21 cellular contexts compared by ENCODE assay signal in genomic region chr19:53381376-53381775, GRCh38. TPM values are rescaled to one million over a fixed set of nuclear protein-coding genes. Genes with fewer than 3 reads are reported as not detected.
A peak's percentile ranks its signal among the peaks of the same experiment; 100 is the strongest.
DNase-seq lines count a peak whose midpoint lies in the region; ATAC-seq lines count a peak whose summit lies in the region.
"Had no signal": no experiment of that assay in that cellular context is flagged by ENCODE, and none has a peak within 500 bp of the region (broad histone marks: within the 10 kb centered on the region; RNA-seq: fewer than 3 reads in every experiment).

No MANE protein-coding gene starts in this region.

- no peaks in the 10 kb centered on the region for H3K27me3 ChIP-seq in adipocyte (replicated peaks; ENCODE audit: control insufficient read depth, insufficient read depth, low read length)
- H3K27me3 ChIP-seq: SJSA1 had no signal

- peaks cover 63% of the 10 kb centered on the region for H3K9me3 Mint-ChIP-seq in activated CD4-positive, alpha-beta T cell treated with anti-CD3 and anti-CD28 coated beads for 36 hours (ENCODE audit: low read depth)
- H3K9me3 Mint-ChIP-seq in activated CD4-positive, alpha-beta T cell treated with anti-CD3 and anti-CD28 coated beads, Interleukin-2, amount 10 ng/mL, durations not matched to agents 24 days and 14 days: peaks cover 43% of the 10 kb centered on the region
- H3K9me3 Mint-ChIP-seq in activated CD4-positive, alpha-beta memory T cell treated with anti-CD3 and anti-CD28 coated beads for 36 hours: peaks cover 78% of the 10 kb centered on the region

- H3K4me1 ChIP-seq in adipocyte (ENCODE audit: control insufficient read depth, insufficient read depth, low read length): no peaks in the 10 kb centered on the region
- H3K4me1 ChIP-seq: Caco-2, HAP-1, SJSA1 had no signal

- peak overlapping the region; percentile 41 for H3K4me3 ChIP-seq in adipocyte (ENCODE audit: low read length)
- H3K4me3 ChIP-seq: GM23338, HAP-1, SJSA1 had no signal

- DNase-seq in activated CD4-positive, alpha-beta T cell treated with anti-CD3 and anti-CD28 coated beads for 36 hours: no peak
- DNase-seq in activated CD4-positive, alpha-beta T cell treated with anti-CD3 and anti-CD28 coated beads, Interleukin-2, amount 10 ng/mL, durations not matched to agents 24 days and 14 days: no peak
- DNase-seq in adipocyte (ENCODE audit: low read depth): no peak
- no peak for DNase-seq in activated CD4-positive, alpha-beta memory T cell treated with anti-CD3 and anti-CD28 coated beads for 36 hours
- DNase-seq in activated CD4-positive, alpha-beta T cell treated with anti-CD3 and anti-CD28 coated beads for 1 hour: no peak
- no peak for DNase-seq in NCI-H2107 (lab: John Stamatoyannopoulos, UW)
- DNase-seq: ACHN; Caco-2; CD4-positive, alpha-beta T cell; NCI-H1048; NCI-H1417; NCI-H1694; NCI-H2029 treated with DMSO at 0.1 percent for 48 hours; NCI-H2227 treated with DMSO at 0.1 percent for 48 hours; NCI-H526 treated with DMSO at 0.1 percent for 48 hours; Right ventricle myocardium superior; RPMI8226 had no signal

- H3K36me3 ChIP-seq in adipocyte (ENCODE audit: control insufficient read depth, insufficient read depth, low read length, severe bottlenecking): peaks cover 22% of the 10 kb centered on the region
- H3K36me3 ChIP-seq: HAP-1 had no signal

- peaks cover 60% of the 10 kb centered on the region for H3K9me3 ChIP-seq in adipocyte (ENCODE audit: control insufficient read depth, low read length)
- H3K9me3 ChIP-seq: HAP-1, SJSA1 had no signal

- H3K4me1 Mint-ChIP-seq in activated CD4-positive, alpha-beta T cell treated with anti-CD3 and anti-CD28 coated beads for 36 hours: no peaks in the 10 kb centered on the region
- no peaks in the 10 kb centered on the region for H3K4me1 Mint-ChIP-seq in activated CD4-positive, alpha-beta T cell treated with anti-CD3 and anti-CD28 coated beads, Interleukin-2, amount 10 ng/mL, durations not matched to agents 24 days and 14 days
- H3K4me1 Mint-ChIP-seq in activated CD4-positive, alpha-beta memory T cell treated with anti-CD3 and anti-CD28 coated beads for 36 hours (ENCODE audit: low read depth): no peaks in the 10 kb centered on the region
- H3K4me1 Mint-ChIP-seq: IgD-negative memory B cell had no signal

- CTCF ChIA-PET in activated CD4-positive, alpha-beta T cell treated with anti-CD3 and anti-CD28 coated beads for 36 hours (lab: Charles Lee): no interaction called here
- CTCF ChIA-PET in activated CD4-positive, alpha-beta memory T cell treated with anti-CD3 and anti-CD28 coated beads for 36 hours (lab: Charles Lee): no interaction called here

- no peak overlapping the region for H3K9ac ChIP-seq in adipocyte (ENCODE audit: low read length)

- H3K4me3 Mint-ChIP-seq in activated CD4-positive, alpha-beta T cell treated with anti-CD3 and anti-CD28 coated beads for 36 hours: no peak overlapping the region
- no peak overlapping the region for H3K4me3 Mint-ChIP-seq in activated CD4-positive, alpha-beta T cell treated with anti-CD3 and anti-CD28 coated beads, Interleukin-2, amount 10 ng/mL, durations not matched to agents 24 days and 14 days
- H3K4me3 Mint-ChIP-seq in activated CD4-positive, alpha-beta memory T cell treated with anti-CD3 and anti-CD28 coated beads for 36 hours: no peak overlapping the region
- H3K4me3 Mint-ChIP-seq: CD4-positive, alpha-beta T cell; GM23338 had no signal

- peaks cover 96% of the 10 kb centered on the region for H3K36me3 Mint-ChIP-seq in activated CD4-positive, alpha-beta T cell treated with anti-CD3 and anti-CD28 coated beads for 36 hours (ENCODE audit: low read depth)
- peaks cover 91% of the 10 kb centered on the region for H3K36me3 Mint-ChIP-seq in activated CD4-positive, alpha-beta T cell treated with anti-CD3 and anti-CD28 coated beads, Interleukin-2, amount 10 ng/mL, durations not matched to agents 24 days and 14 days (ENCODE audit: low read depth)
- peaks cover 96% of the 10 kb centered on the region for H3K36me3 Mint-ChIP-seq in activated CD4-positive, alpha-beta memory T cell treated with anti-CD3 and anti-CD28 coated beads for 36 hours

- intact Hi-C loops in activated CD4-positive, alpha-beta T cell treated with anti-CD3 and anti-CD28 coated beads for 36 hours (cut with DNase I, micrococcal nuclease): no loop called here
- intact Hi-C loops in activated CD4-positive, alpha-beta T cell treated with anti-CD3 and anti-CD28 coated beads, Interleukin-2, amount 10 ng/mL, durations not matched to agents 24 days and 14 days (cut with micrococcal nuclease): no loop called here
- intact Hi-C loops in activated CD4-positive, alpha-beta memory T cell treated with anti-CD3 and anti-CD28 coated beads for 36 hours (cut with micrococcal nuclease): no loop called here

- ATAC-seq in activated CD4-positive, alpha-beta T cell treated with anti-CD3 and anti-CD28 coated beads for 36 hours: peak; percentile 9
- ATAC-seq: GM23338 had no signal

- H3K27me3 Mint-ChIP-seq in activated CD4-positive, alpha-beta T cell treated with anti-CD3 and anti-CD28 coated beads for 36 hours: no peaks in the 10 kb centered on the region
- H3K27me3 Mint-ChIP-seq in activated CD4-positive, alpha-beta T cell treated with anti-CD3 and anti-CD28 coated beads, Interleukin-2, amount 10 ng/mL, durations not matched to agents 24 days and 14 days: no peaks in the 10 kb centered on the region
- no peaks in the 10 kb centered on the region for H3K27me3 Mint-ChIP-seq in activated CD4-positive, alpha-beta memory T cell treated with anti-CD3 and anti-CD28 coated beads for 36 hours
- H3K27me3 Mint-ChIP-seq: CD4-positive, alpha-beta T cell; IgD-negative memory B cell had no signal

- POLR2A ChIA-PET in activated CD4-positive, alpha-beta T cell treated with anti-CD3 and anti-CD28 coated beads for 36 hours (lab: Charles Lee): interaction anchor here (0.6 kb wide), 1 partner anchor 15 kb away, joined by 16 read pairs; no protein-coding TSS in a partner anchor
- POLR2A ChIA-PET in activated CD4-positive, alpha-beta memory T cell treated with anti-CD3 and anti-CD28 coated beads for 36 hours (lab: Charles Lee): no interaction called here

- H3K27ac Mint-ChIP-seq in activated CD4-positive, alpha-beta T cell treated with anti-CD3 and anti-CD28 coated beads for 36 hours: no peak overlapping the region
- no peak overlapping the region for H3K27ac Mint-ChIP-seq in activated CD4-positive, alpha-beta T cell treated with anti-CD3 and anti-CD28 coated beads, Interleukin-2, amount 10 ng/mL, durations not matched to agents 24 days and 14 days
- H3K27ac Mint-ChIP-seq in activated CD4-positive, alpha-beta memory T cell treated with anti-CD3 and anti-CD28 coated beads for 36 hours: no peak overlapping the region
- H3K27ac Mint-ChIP-seq: CD4-positive, alpha-beta T cell; GM23338; IgD-negative memory B cell had no signal

RNA-seq across cellular contexts. Expression of gene ZNF765, which starts 13.6 kb away (rescaled TPM):
- 10 to 100 TPM; 10.7 to 10.9 TPM for total RNA-seq in activated CD4-positive, alpha-beta T cell treated with anti-CD3 and anti-CD28 coated beads for 36 hours
- 11.0 and 11.8 TPM in 2 replicates for total RNA-seq in activated CD4-positive, alpha-beta T cell treated with anti-CD3 and anti-CD28 coated beads, Interleukin-2, amount 10 ng/mL, durations not matched to agents 24 days and 14 days
- total RNA-seq in activated CD4-positive, alpha-beta memory T cell treated with anti-CD3 and anti-CD28 coated beads for 36 hours: 1 to 10 TPM; 8.2 to 8.7 TPM

RNA-seq across cellular contexts. Expression of gene ZNF525, which starts 15.9 kb away (rescaled TPM):
- 10 to 100 TPM; 21.5 to 27.8 TPM for total RNA-seq in activated CD4-positive, alpha-beta T cell treated with anti-CD3 and anti-CD28 coated beads for 36 hours
- 18.3 and 19.4 TPM in 2 replicates for total RNA-seq in activated CD4-positive, alpha-beta T cell treated with anti-CD3 and anti-CD28 coated beads, Interleukin-2, amount 10 ng/mL, durations not matched to agents 24 days and 14 days
- total RNA-seq in activated CD4-positive, alpha-beta memory T cell treated with anti-CD3 and anti-CD28 coated beads for 36 hours: 10 to 100 TPM; 14.5 to 19.9 TPM

RNA-seq across cellular contexts. Expression of gene ZNF845, which starts 47.8 kb away (rescaled TPM):
- total RNA-seq in activated CD4-positive, alpha-beta T cell treated with anti-CD3 and anti-CD28 coated beads for 36 hours: 1 to 10 TPM; 5.9 to 6.3 TPM
- 6.1 and 6.4 TPM in 2 replicates for total RNA-seq in activated CD4-positive, alpha-beta T cell treated with anti-CD3 and anti-CD28 coated beads, Interleukin-2, amount 10 ng/mL, durations not matched to agents 24 days and 14 days
- total RNA-seq in activated CD4-positive, alpha-beta memory T cell treated with anti-CD3 and anti-CD28 coated beads for 36 hours: 1 to 10 TPM; 5.7 to 5.8 TPM

RNA-seq across cellular contexts. Expression of gene ZNF761, which starts 50.4 kb away (rescaled TPM):
- 10 to 100 TPM; 10.5 to 11.4 TPM for total RNA-seq in activated CD4-positive, alpha-beta T cell treated with anti-CD3 and anti-CD28 coated beads for 36 hours
- 9.8 and 11.6 TPM in 2 replicates for total RNA-seq in activated CD4-positive, alpha-beta T cell treated with anti-CD3 and anti-CD28 coated beads, Interleukin-2, amount 10 ng/mL, durations not matched to agents 24 days and 14 days
- total RNA-seq in activated CD4-positive, alpha-beta memory T cell treated with anti-CD3 and anti-CD28 coated beads for 36 hours: 10 to 100 TPM; 10.6 to 11.3 TPM
